In genomic region chr1:97050501-97050900, GRCh38 we compare ENCODE assay signal across 10 cellular contexts.
DNase-seq lines count a peak whose midpoint lies in the region; ATAC-seq and TF ChIP-seq lines count a peak whose summit lies in the region.
"Had no signal": no experiment of that assay in that cellular context is flagged by ENCODE, and none has a peak within 500 bp of the region (broad histone marks: within the 10 kb centered on the region; RNA-seq: fewer than 3 reads in every experiment).

No MANE protein-coding gene starts in this region.

- no peak overlapping the region for H3K23ac ChIP-seq in mesendoderm (ENCODE audit: low read length)

- H2BK120ac ChIP-seq in mesendoderm (ENCODE audit: low read depth, low read length) = no peak overlapping the region

- H3K79me2 ChIP-seq in mesendoderm (ENCODE audit: control insufficient read depth, insufficient read depth, low read length) = no peaks in the 10 kb centered on the region

- no peak overlapping the region for H3K56ac ChIP-seq in mesendoderm (ENCODE audit: low read length)

- H3K27me3 ChIP-seq in mesendoderm (ENCODE audit: insufficient read depth, low read length, poor library complexity) = no peaks in the 10 kb centered on the region

- H2AK5ac ChIP-seq in mesendoderm (ENCODE audit: low read length) = no peak overlapping the region

- no peak overlapping the region for H4K8ac ChIP-seq in mesendoderm (ENCODE audit: low read depth, low read length)

- DNase-seq in ELF-1 (ENCODE audit: low read depth, low spot score) (peak; percentile 5), NB4 (ENCODE audit: low read depth) (peak; percentile 23), astrocyte of the spinal cord (ENCODE audit: low read depth, low spot score) (peak; percentile 56), mesendoderm (peak; percentile 68), ecto neural progenitor cell (ENCODE audit: low spot score) (no peak), SKM-1 (lab: John Stamatoyannopoulos, UW; ENCODE audit: unreplicated experiment) (no peak), left lobe of liver (ENCODE audit: low spot score) (no peak)
- DNase-seq: activated effector memory CD4-positive, alpha-beta T cell treated with Interleukin-2 at 50 U/mL for 16 hours; Right ventricle myocardium superior had no signal

- no peaks in the 10 kb centered on the region for H3K4me1 ChIP-seq in mesendoderm (ENCODE audit: control insufficient read depth, low read depth, low read length)

- H2BK15ac ChIP-seq in mesendoderm (replicated peaks; ENCODE audit: low read depth) = no peak overlapping the region

- no CpG with 5 or more reads among the region's 2 CpGs for WGBS in mesendoderm (ENCODE audit: extremely low coverage, insufficient coverage, low lambda C conversion rate)

- H3K79me1 ChIP-seq in mesendoderm (ENCODE audit: low read length) = no peaks in the 10 kb centered on the region

- in situ Hi-C loops in astrocyte of the spinal cord (cut with HindIII; ENCODE audit: low sequenced_read_pairs) = no loop called here

- ATAC-seq in GM21360 (IDR thresholded peaks at IDR 0.05; ENCODE audit: unreplicated experiment) (no peak), left lobe of liver (no peak)

- H3K4me2 ChIP-seq in mesendoderm (ENCODE audit: low read length) = no peak overlapping the region

- H4K5ac ChIP-seq in mesendoderm (ENCODE audit: low read length) = no peak overlapping the region

- H3K27ac ChIP-seq in mesendoderm (ENCODE audit: low read depth, low read length) = no peak overlapping the region

- no peak for TF ChIP-seq POLR2A in NB4 (IDR thresholded peaks at IDR 0.05; ENCODE audit: extremely low read depth, insufficient read length)

- H3K18ac ChIP-seq in mesendoderm (ENCODE audit: low read length) = no peak overlapping the region

- H3K4ac ChIP-seq in mesendoderm (ENCODE audit: low read depth, low read length) = no peak overlapping the region

- no peak overlapping the region for H3K4me3 ChIP-seq in NB4 (ENCODE audit: low read depth, low read length)
- no peak overlapping the region for H3K4me3 ChIP-seq in astrocyte of the spinal cord (ENCODE audit: low read depth, low read length)
- no peak overlapping the region for H3K4me3 ChIP-seq in mesendoderm (ENCODE audit: low read length)

- no peak overlapping the region for H2BK5ac ChIP-seq in mesendoderm (ENCODE audit: low read length)

- TF ChIP-seq CTCF in NB4 (IDR thresholded peaks at IDR 0.05; ENCODE audit: low read depth, low read length) (peak; percentile 10), astrocyte of the spinal cord (IDR thresholded peaks at IDR 0.05; ENCODE audit: low read depth, low read length) (peak; percentile 55)

- H3K9ac ChIP-seq in mesendoderm (ENCODE audit: low read length) = no peak overlapping the region

- no peaks in the 10 kb centered on the region for H3K36me3 ChIP-seq in mesendoderm (ENCODE audit: control insufficient read depth, insufficient read depth, low read length)

Comparison
In these comparisons a context has a peak if more than half of its experiments do, and no peak if none do; other contexts are left out.
1. DNase-seq: peak in ELF-1 (single experiment), NB4 (single experiment), astrocyte of the spinal cord (single experiment) and mesendoderm (single experiment); none in ecto neural progenitor cell (single experiment), SKM-1 (single experiment) and left lobe of liver (single experiment).